29 cellular contexts compared by ENCODE assay signal in genomic region chr1:170239445-170239844, GRCh38.
A peak's percentile ranks its signal among the peaks of the same experiment; 100 is the strongest.
DNase-seq lines count a peak whose midpoint lies in the region; ATAC-seq, FAIRE-seq and TF ChIP-seq lines count a peak whose summit lies in the region.
"Had no signal": no experiment of that assay in that cellular context is flagged by ENCODE, and none has a peak within 500 bp of the region (broad histone marks: within the 10 kb centered on the region; RNA-seq: fewer than 3 reads in every experiment).

No MANE protein-coding gene starts in this region.

- RAD21 ChIA-PET in GM12878 (lab: Charles Lee; ENCODE audit: unreplicated experiment) = no interaction called here

- H3K36me3 ChIP-seq in IMR-90 (ENCODE audit: control insufficient read depth, insufficient read depth, low read length) = no peaks in the 10 kb centered on the region
- H3K36me3 ChIP-seq in GM12878 (ENCODE audit: control insufficient read depth in 2 of 2, insufficient read depth in 2 of 2, low read length in 1 of 2) = no peaks in the 10 kb centered on the region
- H3K36me3 ChIP-seq in BE2C = no peaks in the 10 kb centered on the region
- H3K36me3 ChIP-seq: pancreas had no signal

- H2AK9ac ChIP-seq in IMR-90 (replicated peaks; ENCODE audit: low read depth, low read length, poor library complexity) = no peak overlapping the region

- no peak overlapping the region for H3K4ac ChIP-seq in IMR-90 (ENCODE audit: low read depth, low read length)

- dilution Hi-C loops in IMR-90 (cut with HindIII; ENCODE audit: low sequenced_read_pairs, unreplicated experiment) = no loop called here

- no peak overlapping the region for H4K5ac ChIP-seq in IMR-90 (ENCODE audit: low read depth, low read length)

- H3K56ac ChIP-seq in IMR-90 (ENCODE audit: extremely low read depth, insufficient read depth, low read length) = no peak overlapping the region

- H4K8ac ChIP-seq in IMR-90 (ENCODE audit: low read depth in 2 of 2, low read length in 2 of 2) = no peak overlapping the region

- H3K9ac ChIP-seq in IMR-90 (ENCODE audit: low read depth, low read length) (no peak overlapping the region), GM12878 (ENCODE audit: control insufficient read depth, insufficient read depth, low read length) (no peak overlapping the region)
- H3K9ac ChIP-seq: KMS-11 had no signal

- no peaks in the 10 kb centered on the region for H4K20me1 ChIP-seq in IMR-90 (ENCODE audit: insufficient read depth, low read length)
- no peaks in the 10 kb centered on the region for H4K20me1 ChIP-seq in GM12878 (ENCODE audit: control insufficient read depth, insufficient read depth)

- FAIRE-seq in GM12878 (lab: Jason Lieb, UNC) = no peak
- FAIRE-seq: HTR-8/SVneo, islet of Langerhans, pancreas had no signal

- TF ChIP-seq RAD21 in IMR-90 (IDR thresholded peaks at IDR 0.05; ENCODE audit: low read length) = no peak
- TF ChIP-seq RAD21 in GM12878 (IDR thresholded peaks at IDR 0.05; ENCODE audit: insufficient read depth, low read depth, low read length) = no peak

- in situ Hi-C loops in IMR-90 (cut with MboI; ENCODE audit: low sequenced_read_pairs) = no loop called here
- in situ Hi-C loops in GM12878 (cut with MboI) = no loop called here

- CTCF ChIA-PET in IMR-90 (lab: Yijun Ruan, JAX) = no interaction called here
- CTCF ChIA-PET in GM12878 (lab: Yijun Ruan, JAX) = interaction anchor here (1.7 kb wide), 1 partner anchor 9 kb away, joined by 5 read pairs; no protein-coding TSS in a partner anchor

- H3K4me2 ChIP-seq in IMR-90 (ENCODE audit: low read depth, low read length) (no peak overlapping the region), GM12878 (ENCODE audit: control insufficient read depth, insufficient read depth) (peak overlapping the region; percentile 17; the same call in 1 of the 2 replicates)
- H3K4me2 ChIP-seq: KMS-11 had no signal

- ATAC-seq in IMR-90 (ENCODE audit: low read depth) (no peak), GM12878 (peak; percentile 30; the same call in 2 of the 3 replicates)
- ATAC-seq: left ventricle myocardium superior; naive thymus-derived CD8-positive, alpha-beta T cell; Panc1; pancreas; stimulated activated naive B cell treated with anti-CD40 and anti-IgM and Interleukin-4, amounts not matched to agents 10 μg/mL and 1 μg/mL and 100 μg/mL, for 72 hours had no signal

- SMC1A ChIA-PET in GM12878 (lab: Charles Lee; ENCODE audit: uncharacterized antibody, unreplicated experiment) = interaction anchor here (0.7 to 1.1 kb wide), 4 partner anchors 14 to 419 kb away, joined by 3 read pairs; no protein-coding TSS in a partner anchor

- H2BK20ac ChIP-seq in IMR-90 (ENCODE audit: low read depth, low read length) = no peak overlapping the region

- no peak for TF ChIP-seq EP300 in GM12878 (IDR thresholded peaks at IDR 0.05; ENCODE audit: borderline replicate concordance in 1 of 2, control insufficient read depth in 1 of 2, low read depth in 2 of 2, low read length in 2 of 2)

- H3K23ac ChIP-seq in IMR-90 (ENCODE audit: low read depth, low read length) = no peak overlapping the region

- BruUV-seq in IMR-90 (replicated peaks; lab: Mats Ljungman, UMichigan) = no TSS peak
- BruUV-seq in GM12878 (replicated peaks; lab: Mats Ljungman, UMichigan) = no TSS peak

- no peak overlapping the region for H2AK5ac ChIP-seq in IMR-90 (ENCODE audit: low read depth, low read length)

- no peaks in the 10 kb centered on the region for H3K79me1 ChIP-seq in IMR-90 (ENCODE audit: low read depth in 1 of 2, low read length in 2 of 2)

- intact Hi-C loops in IMR-90 (cut with micrococcal nuclease) = no loop called here
- intact Hi-C loops in GM12878 (cut with micrococcal nuclease; ENCODE audit: unreplicated experiment) = no loop called here
- intact Hi-C loops in cardiac septum (cut with DNase I) = no loop called here

- H3K9me3 ChIP-seq in IMR-90 (ENCODE audit: control insufficient read depth, insufficient read depth, low read length) (no peaks in the 10 kb centered on the region), GM12878 (replicated peaks; ENCODE audit: control insufficient read depth, insufficient read depth, low read length) (no peaks in the 10 kb centered on the region), BE2C (no peaks in the 10 kb centered on the region)
- H3K9me3 ChIP-seq: pancreas had no signal

- no peak overlapping the region for H3K18ac ChIP-seq in IMR-90 (ENCODE audit: low read depth, low read length)

- H3K4me1 ChIP-seq in IMR-90 (ENCODE audit: control insufficient read depth, insufficient read depth, low read length) = no peaks in the 10 kb centered on the region
- H3K4me1 ChIP-seq in GM12878 (ENCODE audit: control insufficient read depth, insufficient read depth, low read length) = peaks cover 10% of the 10 kb centered on the region; the same call in 1 of the 2 replicates
- H3K4me1 ChIP-seq in BE2C = no peaks in the 10 kb centered on the region
- H3K4me1 ChIP-seq: pancreas had no signal

- no peaks in the 10 kb centered on the region for H3K27me3 ChIP-seq in IMR-90 (ENCODE audit: control insufficient read depth, insufficient read depth, low read length)
- no peaks in the 10 kb centered on the region for H3K27me3 ChIP-seq in GM12878 (replicated peaks in 1 of 2; ENCODE audit: control insufficient read depth in 2 of 2, insufficient read depth in 2 of 2, low read length in 1 of 2)
- H3K27me3 ChIP-seq in BE2C = no peaks in the 10 kb centered on the region
- H3K27me3 ChIP-seq: pancreas had no signal

- H3K14ac ChIP-seq in IMR-90 (replicated peaks; ENCODE audit: low read depth, low read length) = no peak overlapping the region

- DNase-seq in IMR-90 = peak; percentile 22
- DNase-seq in GM12878 (ENCODE audit: low read depth, low spot score) = no peak
- DNase-seq in foreskin fibroblast = peak; percentile 19 to 69
- DNase-seq in activated CD4-positive, alpha-beta T cell treated with anti-CD3 and anti-CD28 coated beads, Interleukin-2, amount 50 U/mL, for 48 hours = no peak
- DNase-seq in BE2C = no peak
- DNase-seq in cardiac septum (ENCODE audit: low spot score) = no peak
- DNase-seq in dedifferentiated amniotic fluid mesenchymal stem cell (ENCODE audit: extremely low spot score) = no peak
- DNase-seq: activated CD4-positive, alpha-beta T cell treated with anti-CD3 and anti-CD28 coated beads, Interleukin-2, amount 50 U/mL, for 1 hour; activated CD8-positive, alpha-beta memory T cell treated with anti-CD3 and anti-CD28 coated beads, Interleukin-2, amount 50 U/mL, for 4 hours; activated naive CD4-positive, alpha-beta T cell treated with anti-CD3 and anti-CD28 coated beads, Interleukin-2, amount 50 U/mL, for 16 hours; AML-193; aorta; CD8-positive, alpha-beta memory T cell; DMS153; GOT3; left ventricle myocardium superior; midbrain; naive thymus-derived CD8-positive, alpha-beta T cell; NCI-H1694; NCI-H2171; NCI-H510A treated with DMSO at 0.1 percent for 48 hours; pancreas; stimulated activated CD4-positive, alpha-beta T cell treated with anti-CD3 and anti-CD28 coated beads, Interleukin-4, amount 100 ng/mL, for 1 hour; stimulated activated naive B cell treated with anti-CD40 and anti-IgM and Interleukin-4, amounts not matched to agents 10 μg/mL and 1 μg/mL and 100 μg/mL, for 72 hours; T-helper 2 cell had no signal

- H3K9me1 ChIP-seq in IMR-90 (ENCODE audit: insufficient read depth, low read length) = no peaks in the 10 kb centered on the region

- no peak overlapping the region for H2BK120ac ChIP-seq in IMR-90 (ENCODE audit: low read depth, low read length)

- H3K79me2 ChIP-seq in GM12878 (ENCODE audit: control insufficient read depth, insufficient read depth, low read length) = no peaks in the 10 kb centered on the region

- TF ChIP-seq POLR2A in IMR-90 (IDR thresholded peaks at IDR 0.05; ENCODE audit: low read depth, low read length) (no peak), GM12878 (IDR thresholded peaks at IDR 0.05; ENCODE audit: low read depth, low read length) (no peak)

- WGBS in IMR-90 (ENCODE audit: extremely low coverage in 2 of 2, insufficient read length in 1 of 2), 2 experiments = 0% methylated on average over 1 of the region's 3 CpGs; no CpG with 5 or more reads in 1 of the 2 experiments
- 4% methylated on average over 3 of the region's 3 CpGs for WGBS in GM12878 (ENCODE audit: insufficient coverage, insufficient replicate concordance, low lambda C conversion rate, missing lambda C conversion rate)

- no peak overlapping the region for H2BK15ac ChIP-seq in IMR-90 (ENCODE audit: low read depth, low read length)

- H4K91ac ChIP-seq in IMR-90 (ENCODE audit: insufficient read depth, low read depth, low read length) = no peak overlapping the region

- H2AFZ ChIP-seq in IMR-90 (replicated peaks; ENCODE audit: low read length, poor library complexity) = no peak overlapping the region
- H2AFZ ChIP-seq in GM12878 (ENCODE audit: control insufficient read depth, low read depth, low read length) = peak overlapping the region; percentile 16; the same call in 1 of the 2 replicates

- no peak overlapping the region for H2BK5ac ChIP-seq in IMR-90 (ENCODE audit: low read depth, low read length, poor library complexity, severe bottlenecking)

- no peak overlapping the region for H3K27ac ChIP-seq in IMR-90 (ENCODE audit: insufficient read depth, low read length)
- H3K27ac ChIP-seq in GM12878 (ENCODE audit: control insufficient read depth, insufficient read depth) = no peak overlapping the region
- H3K27ac ChIP-seq: KMS-11, pancreas had no signal

- TF ChIP-seq CTCF in IMR-90 (conservative IDR thresholded peaks at IDR 0.05; ENCODE audit: low read depth, low read length) (no peak), GM12878 (IDR thresholded peaks at IDR 0.05 in 2 of 3, conservative IDR thresholded peaks at IDR 0.05 in 1 of 3; ENCODE audit: control insufficient read depth in 2 of 3, extremely low read depth in 1 of 3, insufficient read depth in 1 of 3, low read depth in 3 of 3, low read length in 3 of 3) (no peak), foreskin fibroblast (IDR thresholded peaks at IDR 0.05; ENCODE audit: low read depth, low read length) (no peak), BE2C (IDR thresholded peaks at IDR 0.05; ENCODE audit: low read depth, low read length) (no peak)

- POLR2A ChIA-PET in IMR-90 (lab: Charles Lee; ENCODE audit: unreplicated experiment) = no interaction called here
- POLR2A ChIA-PET in GM12878 (lab: Charles Lee) = no interaction called here

- H3K4me3 ChIP-seq in IMR-90 (ENCODE audit: insufficient read depth, low read depth, low read length) (no peak overlapping the region), GM12878 (no peak overlapping the region), foreskin fibroblast (ENCODE audit: low read depth in 1 of 2, low read length in 2 of 2) (no peak overlapping the region), BE2C (ENCODE audit: low read depth, low read length) (no peak overlapping the region)
- H3K4me3 ChIP-seq: pancreas had no signal

TF ChIP-seq in IMR-90, 13 proteins besides CTCF, POLR2A, EP300 and RAD21 (continues in another document):
- no peak for TF ChIP-seq CHD1 (IDR thresholded peaks at IDR 0.05; ENCODE audit: low read depth, low read length)
- no peak for TF ChIP-seq CEBPB (IDR thresholded peaks at IDR 0.05; ENCODE audit: low read depth, low read length)
- no peak for TF ChIP-seq MXI1 (IDR thresholded peaks at IDR 0.05; ENCODE audit: borderline replicate concordance, low read depth, low read length)

Comparison
In these comparisons a context has a peak if more than half of its experiments do, and no peak if none do; other contexts are left out.
1. DNase-seq: peak in IMR-90 (single experiment) and foreskin fibroblast (2 of 2); none in GM12878 (single experiment), activated CD4-positive, alpha-beta T cell treated with anti-CD3 and anti-CD28 coated beads, Interleukin-2, amount 50 U/mL, for 48 hours (0 of 2), BE2C (single experiment), cardiac septum (single experiment) and dedifferentiated amniotic fluid mesenchymal stem cell (single experiment).